In the genomic region with DNA sequence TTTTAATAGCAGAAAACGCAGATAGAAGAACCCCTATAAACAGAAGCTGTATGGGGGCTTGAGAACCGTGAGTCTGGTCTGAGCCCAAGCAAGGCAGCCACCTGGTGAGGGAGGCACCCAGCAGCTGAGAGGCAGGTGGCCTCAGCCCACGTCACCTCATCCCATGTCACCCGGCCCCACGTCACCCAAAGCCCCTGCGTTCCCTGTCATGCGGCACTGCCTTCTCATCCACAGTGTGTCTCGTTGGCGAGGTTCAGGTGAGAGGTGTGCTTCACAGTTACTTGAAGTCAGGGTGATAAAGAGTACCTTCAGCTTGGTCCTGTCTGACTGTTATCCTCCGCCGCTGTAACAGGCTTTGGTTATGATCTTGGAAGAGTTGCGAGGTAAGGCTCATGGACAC, we compare ENCODE assay signal across 23 cellular contexts.
"Had no signal": no experiment of that assay in that cellular context is flagged by ENCODE, and none has a peak within 500 bp of the region (broad histone marks: within the 10 kb centered on the region; RNA-seq: fewer than 3 reads in every experiment).

No MANE protein-coding gene starts in this region.

- H3K27ac ChIP-seq: neutrophil, pancreas, psoas muscle, tibial artery had no signal

- H3K4me3 Mint-ChIP-seq: activated naive CD4-positive, alpha-beta T cell treated with anti-CD3 and anti-CD28 coated beads for 36 hours; activated naive CD8-positive, alpha-beta T cell treated with anti-CD3 and anti-CD28 coated beads, Interleukin-2, amount 10 ng/mL, durations not matched to agents 7 days and 5 days; activated T-cell treated with anti-CD3 and anti-CD28 coated beads, Interleukin-2, amount 50 U/mL, for 4 hours; memory B cell; natural killer cell treated with Interleukin-12 subunit alpha and Interleukin-12 subunit beta and Interleukin-15 and Interleukin-18, amount 100 ng/mL, for 72 hours; stimulated activated naive CD8-positive, alpha-beta T cell treated with anti-CD3 and anti-CD28 coated beads, Interleukin-15, amount 100 ng/mL, for 72 hours; T-cell had no signal

- ATAC-seq: activated T-cell treated with anti-CD3 and anti-CD28 coated beads, Interleukin-2, amount 50 U/mL, for 4 hours; natural killer cell treated with Interleukin-12 subunit alpha and Interleukin-12 subunit beta and Interleukin-15 and Interleukin-18, amount 100 ng/mL, for 72 hours; pancreas; psoas muscle; right cardiac atrium; stimulated activated naive CD8-positive, alpha-beta T cell treated with anti-CD3 and anti-CD28 coated beads, Interleukin-15, amount 100 ng/mL, for 72 hours; T-cell had no signal

- H3K4me1 ChIP-seq: pancreas, psoas muscle, tibial artery had no signal

- H3K4me3 ChIP-seq: pancreas, psoas muscle, tibial artery had no signal

- FAIRE-seq: bronchial epithelial cell, endometrium, pancreas had no signal

- H3K4me1 Mint-ChIP-seq: activated naive CD8-positive, alpha-beta T cell treated with anti-CD3 and anti-CD28 coated beads, Interleukin-2, amount 10 ng/mL, durations not matched to agents 7 days and 5 days; memory B cell; stimulated activated naive CD8-positive, alpha-beta T cell treated with anti-CD3 and anti-CD28 coated beads, Interleukin-15, amount 100 ng/mL, for 72 hours; T-cell had no signal

- H3K27ac Mint-ChIP-seq: activated naive CD4-positive, alpha-beta T cell treated with anti-CD3 and anti-CD28 coated beads for 36 hours; activated naive CD8-positive, alpha-beta T cell treated with anti-CD3 and anti-CD28 coated beads, Interleukin-2, amount 10 ng/mL, durations not matched to agents 7 days and 5 days; memory B cell; natural killer cell treated with Interleukin-12 subunit alpha and Interleukin-12 subunit beta and Interleukin-15 and Interleukin-18, amount 100 ng/mL, for 72 hours; stimulated activated naive CD8-positive, alpha-beta T cell treated with anti-CD3 and anti-CD28 coated beads, Interleukin-15, amount 100 ng/mL, for 72 hours; T-cell had no signal

- H3K27me3 ChIP-seq: neutrophil, pancreas, tibial artery had no signal

- DNase-seq: activated CD8-positive, alpha-beta memory T cell treated with anti-CD3 and anti-CD28 coated beads, Interleukin-2, amount 50 U/mL, for 4 hours; activated effector memory CD4-positive, alpha-beta T cell treated with Interleukin-2 at 50 U/mL for 16 hours; activated naive CD4-positive, alpha-beta T cell treated with anti-CD3 and anti-CD28 coated beads for 36 hours; activated naive CD8-positive, alpha-beta T cell treated with anti-CD3 and anti-CD28 coated beads, Interleukin-2, amount 10 ng/mL, durations not matched to agents 7 days and 5 days; activated T-cell treated with anti-CD3 and anti-CD28 coated beads, Interleukin-2, amount 50 U/mL, for 4 hours; amniotic stem cell; cortex of kidney; erythroblast; foreskin melanocyte; glutamatergic neuron; hippocampal formation; pancreas; psoas muscle; right cardiac atrium; stimulated activated CD4-positive, alpha-beta T cell treated with anti-CD3 and anti-CD28 coated beads, Interleukin-1b, Interleukin-23, amount 100 ng/mL, for 48 hours; stimulated activated naive CD8-positive, alpha-beta T cell treated with anti-CD3 and anti-CD28 coated beads, Interleukin-15, amount 100 ng/mL, for 72 hours; T-cell; tibial artery had no signal

- H3K36me3 ChIP-seq: neutrophil, pancreas, tibial artery had no signal

- H3K36me3 Mint-ChIP-seq: activated naive CD8-positive, alpha-beta T cell treated with anti-CD3 and anti-CD28 coated beads, Interleukin-2, amount 10 ng/mL, durations not matched to agents 7 days and 5 days; memory B cell; natural killer cell treated with Interleukin-12 subunit alpha and Interleukin-12 subunit beta and Interleukin-15 and Interleukin-18, amount 100 ng/mL, for 72 hours; T-cell had no signal

- H3K9me3 Mint-ChIP-seq: activated naive CD4-positive, alpha-beta T cell treated with anti-CD3 and anti-CD28 coated beads for 36 hours; activated naive CD8-positive, alpha-beta T cell treated with anti-CD3 and anti-CD28 coated beads, Interleukin-2, amount 10 ng/mL, durations not matched to agents 7 days and 5 days; activated T-cell treated with anti-CD3 and anti-CD28 coated beads, Interleukin-2, amount 50 U/mL, for 4 hours; memory B cell; natural killer cell treated with Interleukin-12 subunit alpha and Interleukin-12 subunit beta and Interleukin-15 and Interleukin-18, amount 100 ng/mL, for 72 hours; stimulated activated naive CD8-positive, alpha-beta T cell treated with anti-CD3 and anti-CD28 coated beads, Interleukin-15, amount 100 ng/mL, for 72 hours; T-cell had no signal

- H3K9me3 ChIP-seq: neutrophil, pancreas, psoas muscle, tibial artery had no signal
